Comparison of ENCODE assay signal across 1 cellular context in genomic region chr10:17348111-17349008, GRCh38.
TF ChIP-seq lines count a peak whose summit lies in the region.

No MANE protein-coding gene starts in this region.

TF ChIP-seq in K562, 482 proteins besides CTCF, POLR2A, EP300 and RAD21 (continued from another document):
- TF ChIP-seq MGA (IDR thresholded peaks at IDR 0.05) (peak; percentile 75; the same call in 1 of the 2 replicates), ZBTB49 (CRISPR knock-in tag; IDR thresholded peaks at IDR 0.05; ENCODE audit: borderline replicate concordance) (no peak), BRD9 (IDR thresholded peaks at IDR 0.05; ENCODE audit: low read depth, partially characterized antibody) (no peak), MAFG (tag; conservative IDR thresholded peaks at IDR 0.05) (peak; percentile 38; the same call in 1 of the 2 replicates), ZNF444 (CRISPR knock-in tag; IDR thresholded peaks at IDR 0.05) (no peak), E2F6 (IDR thresholded peaks at IDR 0.05; ENCODE audit: borderline replicate concordance in 1 of 2, extremely low read depth in 1 of 2, insufficient read depth in 1 of 2, insufficient read length in 1 of 2, low read depth in 1 of 2, low read length in 1 of 2, poor library complexity in 1 of 2, severe bottlenecking in 1 of 2) (peak in 1 of 2 experiments; percentile 43)
